In the genomic region with DNA sequence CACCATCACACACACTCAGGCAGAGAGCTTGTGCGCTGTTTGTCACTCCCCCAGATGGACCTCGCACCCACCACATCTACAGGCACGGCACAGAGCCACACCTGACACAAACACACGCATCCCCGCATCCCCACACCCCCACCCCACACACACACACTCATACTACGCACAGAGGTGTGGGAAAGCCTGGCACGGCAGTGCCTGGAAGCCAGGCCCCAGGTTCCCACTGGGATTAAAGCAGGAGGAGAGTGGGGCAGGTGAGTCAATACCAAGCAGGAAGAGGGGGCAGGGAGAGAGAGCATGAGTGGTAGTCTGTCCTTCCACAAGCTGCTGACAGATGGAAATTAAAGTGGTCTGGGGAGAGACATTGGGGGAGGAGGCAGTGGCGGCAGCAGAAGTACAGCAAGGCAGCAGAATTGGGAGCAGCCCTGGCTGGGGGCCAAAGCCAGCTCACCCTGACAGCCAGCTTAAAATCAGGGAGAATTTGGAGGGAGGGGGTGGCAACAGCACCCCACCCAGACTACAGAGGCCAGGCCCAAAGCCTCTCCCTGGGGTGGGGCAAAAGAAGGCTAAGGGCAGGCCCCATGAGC, we compare ENCODE assay signal across 11 cellular contexts. TPM values are rescaled to one million over a fixed set of nuclear protein-coding genes. Genes with fewer than 3 reads are reported as not detected.
DNase-seq lines count a peak whose midpoint lies in the region; ATAC-seq, FAIRE-seq and TF ChIP-seq lines count a peak whose summit lies in the region.
"Had no signal": no experiment of that assay in that cellular context is flagged by ENCODE, and none has a peak within 500 bp of the region (broad histone marks: within the 10 kb centered on the region; RNA-seq: fewer than 3 reads in every experiment).

No MANE protein-coding gene starts in this region.

- H3K9me3 Mint-ChIP-seq in WTC11: peaks cover 12% of the 10 kb centered on the region

- H3K27me3 Mint-ChIP-seq in WTC11 (ENCODE audit: low read depth): no peaks in the 10 kb centered on the region

- peak overlapping the region; percentile 41 for H3K27ac Mint-ChIP-seq in WTC11

- CTCF ChIA-PET in WTC11 (lab: Charles Lee): interaction anchor here (5.0 kb wide), 1 partner anchor 55 kb away, joined by 22 read pairs; no protein-coding TSS in a partner anchor

- H3K4me1 Mint-ChIP-seq in WTC11: peaks cover 16% of the 10 kb centered on the region

- H3K4me1 ChIP-seq in left ventricle myocardium inferior: peaks cover 58% of the 10 kb centered on the region
- H3K4me1 ChIP-seq in right atrium auricular region: peaks cover 0 to 39% of the 10 kb centered on the region in 2 donors

- H3K4me3 Mint-ChIP-seq in WTC11: no peak overlapping the region

- H3K9me3 ChIP-seq in left ventricle myocardium inferior (replicated peaks) (peaks cover 18% of the 10 kb centered on the region), right atrium auricular region (peaks cover 8 to 15% of the 10 kb centered on the region in 2 donors)
- H3K9me3 ChIP-seq: SJSA1 had no signal

- peaks cover 65% of the 10 kb centered on the region for H3K36me3 Mint-ChIP-seq in WTC11

- peak overlapping the region; percentile 38 for H3K27ac ChIP-seq in left ventricle myocardium inferior (replicated peaks)
- H3K27ac ChIP-seq in right atrium auricular region: no peak overlapping the region
- H3K27ac ChIP-seq: SJSA1 had no signal

- H3K27me3 ChIP-seq in left ventricle myocardium inferior (ENCODE audit: low read depth) (no peaks in the 10 kb centered on the region), right atrium auricular region (no peaks in the 10 kb centered on the region)
- H3K27me3 ChIP-seq: SJSA1 had no signal

- FAIRE-seq in urothelium cell line (lab: Jason Lieb, UNC): peak; percentile 88
- FAIRE-seq: GM12878 had no signal

- H3K4me3 ChIP-seq in left ventricle myocardium inferior (no peak overlapping the region), right atrium auricular region (no peak overlapping the region)
- H3K4me3 ChIP-seq: GM12878, SJSA1 had no signal

- DNase-seq in left ventricle myocardium inferior: no peak
- DNase-seq in right atrium auricular region (ENCODE audit: low spot score): no peak
- no peak for DNase-seq in WTC11 (ENCODE audit: low spot score)
- DNase-seq in left lobe of liver (ENCODE audit: low spot score): peak; percentile 44
- peak; percentile 45 for DNase-seq in urothelium cell line (ENCODE audit: low spot score)
- DNase-seq in stimulated activated CD4-positive, alpha-beta T cell treated with anti-CD3 and anti-CD28 coated beads, Interleukin-2, amount 100 ng/mL, for 48 hours: no peak
- no peak for DNase-seq in foreskin melanocyte
- DNase-seq in SIG-M5 (lab: John Stamatoyannopoulos, UW): no peak

- ATAC-seq in WTC11: no peak
- ATAC-seq in left lobe of liver: no peak
- ATAC-seq: GM12878, HCT116 had no signal

- peaks cover 58% of the 10 kb centered on the region for H3K36me3 ChIP-seq in left ventricle myocardium inferior
- peaks cover 53% of the 10 kb centered on the region for H3K36me3 ChIP-seq in right atrium auricular region

- TF ChIP-seq CTCF in left ventricle myocardium inferior (IDR thresholded peaks at IDR 0.05; ENCODE audit: borderline replicate concordance): no peak
- TF ChIP-seq CTCF in right atrium auricular region (IDR thresholded peaks at IDR 0.05): no peak
- no peak for TF ChIP-seq CTCF in WTC11 (IDR thresholded peaks at IDR 0.05)

- POLR2A ChIA-PET in WTC11 (lab: Charles Lee): interaction anchor here (1.4 to 2.5 kb wide), 2 partner anchors 7 to 9 kb away, joined by 4 to 9 read pairs; no protein-coding TSS in a partner anchor

- intact Hi-C loops in left ventricle myocardium inferior (cut with micrococcal nuclease): no loop called here

TF ChIP-seq in WTC11, 78 proteins besides CTCF, POLR2A, EP300 and RAD21 (continues in another document):
- TF ChIP-seq, protein P1, sequence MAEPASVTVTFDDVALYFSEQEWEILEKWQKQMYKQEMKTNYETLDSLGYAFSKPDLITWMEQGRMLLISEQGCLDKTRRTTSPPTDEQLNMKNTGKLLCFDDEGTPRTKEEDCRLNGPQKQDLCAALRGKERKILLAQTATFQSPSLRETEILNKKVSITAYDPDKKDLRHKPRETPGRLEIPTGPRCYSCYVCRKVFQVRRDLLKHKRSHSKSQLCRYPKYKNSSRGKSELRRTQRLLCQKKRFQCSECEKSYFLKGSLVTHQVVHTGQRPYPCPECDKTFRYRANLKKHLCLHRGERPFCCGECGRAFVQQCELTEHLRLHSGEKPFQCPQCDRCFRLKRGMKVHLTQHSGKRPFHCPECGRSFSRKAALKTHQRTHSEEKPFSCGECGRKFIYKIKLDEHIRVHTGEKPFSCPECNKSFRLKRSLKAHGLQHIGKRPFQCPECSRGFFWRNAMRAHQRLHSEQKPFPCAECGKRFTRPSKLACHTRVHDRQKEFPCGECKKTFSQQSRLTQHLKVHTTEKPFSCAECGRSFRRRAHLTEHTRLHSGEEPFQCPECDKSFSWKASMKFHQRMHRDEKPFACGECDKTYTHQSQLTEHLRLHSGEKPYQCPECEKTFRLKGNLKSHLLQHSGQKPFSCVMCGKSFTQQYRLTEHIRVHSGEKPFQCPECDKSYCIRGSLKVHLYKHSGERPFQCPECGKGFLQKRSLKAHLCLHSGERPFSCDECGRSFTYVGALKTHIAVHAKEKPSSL (CRISPR knock-in tag; conservative IDR thresholded peaks at IDR 0.05): no peak
- TF ChIP-seq, protein P2, sequence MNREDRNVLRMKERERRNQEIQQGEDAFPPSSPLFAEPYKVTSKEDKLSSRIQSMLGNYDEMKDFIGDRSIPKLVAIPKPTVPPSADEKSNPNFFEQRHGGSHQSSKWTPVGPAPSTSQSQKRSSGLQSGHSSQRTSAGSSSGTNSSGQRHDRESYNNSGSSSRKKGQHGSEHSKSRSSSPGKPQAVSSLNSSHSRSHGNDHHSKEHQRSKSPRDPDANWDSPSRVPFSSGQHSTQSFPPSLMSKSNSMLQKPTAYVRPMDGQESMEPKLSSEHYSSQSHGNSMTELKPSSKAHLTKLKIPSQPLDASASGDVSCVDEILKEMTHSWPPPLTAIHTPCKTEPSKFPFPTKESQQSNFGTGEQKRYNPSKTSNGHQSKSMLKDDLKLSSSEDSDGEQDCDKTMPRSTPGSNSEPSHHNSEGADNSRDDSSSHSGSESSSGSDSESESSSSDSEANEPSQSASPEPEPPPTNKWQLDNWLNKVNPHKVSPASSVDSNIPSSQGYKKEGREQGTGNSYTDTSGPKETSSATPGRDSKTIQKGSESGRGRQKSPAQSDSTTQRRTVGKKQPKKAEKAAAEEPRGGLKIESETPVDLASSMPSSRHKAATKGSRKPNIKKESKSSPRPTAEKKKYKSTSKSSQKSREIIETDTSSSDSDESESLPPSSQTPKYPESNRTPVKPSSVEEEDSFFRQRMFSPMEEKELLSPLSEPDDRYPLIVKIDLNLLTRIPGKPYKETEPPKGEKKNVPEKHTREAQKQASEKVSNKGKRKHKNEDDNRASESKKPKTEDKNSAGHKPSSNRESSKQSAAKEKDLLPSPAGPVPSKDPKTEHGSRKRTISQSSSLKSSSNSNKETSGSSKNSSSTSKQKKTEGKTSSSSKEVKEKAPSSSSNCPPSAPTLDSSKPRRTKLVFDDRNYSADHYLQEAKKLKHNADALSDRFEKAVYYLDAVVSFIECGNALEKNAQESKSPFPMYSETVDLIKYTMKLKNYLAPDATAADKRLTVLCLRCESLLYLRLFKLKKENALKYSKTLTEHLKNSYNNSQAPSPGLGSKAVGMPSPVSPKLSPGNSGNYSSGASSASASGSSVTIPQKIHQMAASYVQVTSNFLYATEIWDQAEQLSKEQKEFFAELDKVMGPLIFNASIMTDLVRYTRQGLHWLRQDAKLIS (CRISPR knock-in tag; IDR thresholded peaks at IDR 0.05; ENCODE audit: borderline replicate concordance): no peak
- no peak for TF ChIP-seq ZNF263 (CRISPR knock-in tag; IDR thresholded peaks at IDR 0.05; ENCODE audit: low read depth)
- TF ChIP-seq FOXP1 (CRISPR knock-in tag; IDR thresholded peaks at IDR 0.05; ENCODE audit: borderline replicate concordance): no peak
- no peak for TF ChIP-seq NR2C2 (CRISPR knock-in tag; IDR thresholded peaks at IDR 0.05)
- TF ChIP-seq NR1H2 (CRISPR knock-in tag; IDR thresholded peaks at IDR 0.05): no peak
- TF ChIP-seq, protein P3, sequence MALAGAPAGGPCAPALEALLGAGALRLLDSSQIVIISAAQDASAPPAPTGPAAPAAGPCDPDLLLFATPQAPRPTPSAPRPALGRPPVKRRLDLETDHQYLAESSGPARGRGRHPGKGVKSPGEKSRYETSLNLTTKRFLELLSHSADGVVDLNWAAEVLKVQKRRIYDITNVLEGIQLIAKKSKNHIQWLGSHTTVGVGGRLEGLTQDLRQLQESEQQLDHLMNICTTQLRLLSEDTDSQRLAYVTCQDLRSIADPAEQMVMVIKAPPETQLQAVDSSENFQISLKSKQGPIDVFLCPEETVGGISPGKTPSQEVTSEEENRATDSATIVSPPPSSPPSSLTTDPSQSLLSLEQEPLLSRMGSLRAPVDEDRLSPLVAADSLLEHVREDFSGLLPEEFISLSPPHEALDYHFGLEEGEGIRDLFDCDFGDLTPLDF (CRISPR knock-in tag; IDR thresholded peaks at IDR 0.05): no peak
- TF ChIP-seq, protein P4, sequence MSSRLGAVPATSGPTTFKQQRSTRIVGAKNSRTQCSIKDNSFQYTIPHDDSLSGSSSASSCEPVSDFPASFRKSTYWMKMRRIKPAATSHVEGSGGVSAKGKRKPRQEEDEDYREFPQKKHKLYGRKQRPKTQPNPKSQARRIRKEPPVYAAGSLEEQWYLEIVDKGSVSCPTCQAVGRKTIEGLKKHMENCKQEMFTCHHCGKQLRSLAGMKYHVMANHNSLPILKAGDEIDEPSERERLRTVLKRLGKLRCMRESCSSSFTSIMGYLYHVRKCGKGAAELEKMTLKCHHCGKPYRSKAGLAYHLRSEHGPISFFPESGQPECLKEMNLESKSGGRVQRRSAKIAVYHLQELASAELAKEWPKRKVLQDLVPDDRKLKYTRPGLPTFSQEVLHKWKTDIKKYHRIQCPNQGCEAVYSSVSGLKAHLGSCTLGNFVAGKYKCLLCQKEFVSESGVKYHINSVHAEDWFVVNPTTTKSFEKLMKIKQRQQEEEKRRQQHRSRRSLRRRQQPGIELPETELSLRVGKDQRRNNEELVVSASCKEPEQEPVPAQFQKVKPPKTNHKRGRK (CRISPR knock-in tag; IDR thresholded peaks at IDR 0.05; ENCODE audit: borderline replicate concordance): no peak
- no peak for TF ChIP-seq ZNF671 (CRISPR knock-in tag; IDR thresholded peaks at IDR 0.05)
- TF ChIP-seq TEAD4 (CRISPR knock-in tag; IDR thresholded peaks at IDR 0.05): no peak
- TF ChIP-seq ZBTB21 (CRISPR knock-in tag; IDR thresholded peaks at IDR 0.05; ENCODE audit: borderline replicate concordance): no peak
- no peak for TF ChIP-seq KAT7 (CRISPR knock-in tag; IDR thresholded peaks at IDR 0.05; ENCODE audit: borderline replicate concordance)

RNA-seq across cellular contexts. Expression of a gene that starts 20.7 kb away (rescaled TPM):
- 32.6 TPM for total RNA-seq in left ventricle myocardium inferior
- 10 to 100 TPM; 26.8 to 52.5 TPM for total RNA-seq in right atrium auricular region
- 109 to 127 TPM (median 125 TPM) in 3 replicates for total RNA-seq in WTC11 (2021)
- total RNA-seq in left lobe of liver: 102 TPM

RNA-seq across cellular contexts. Expression of a gene that starts 31.6 kb away (rescaled TPM):
- total RNA-seq in left ventricle myocardium inferior (34.6 TPM), right atrium auricular region (10 to 100 TPM; 42.3 to 54.3 TPM), WTC11 (2021) (218 to 228 TPM (median 223 TPM) in 3 replicates), left lobe of liver (24.3 TPM)

RNA-seq across cellular contexts. Expression of a gene that starts 34.1 kb away (rescaled TPM):
- total RNA-seq in left ventricle myocardium inferior (1.4 TPM), right atrium auricular region (1 to 10 TPM in 1 of 2 donors, not detected in 1; 1.4 TPM), WTC11 (2021) (0.26 to 1.1 TPM (median 0.66 TPM) in 3 replicates), left lobe of liver (0.50 TPM)
- total RNA-seq: GM12878, SJSA1 had no signal

Comparison
In these comparisons a context has a peak if more than half of its experiments do, and no peak if none do; other contexts are left out.
1. DNase-seq: peak in left lobe of liver (single experiment) and urothelium cell line (single experiment); none in left ventricle myocardium inferior (single experiment), right atrium auricular region (single experiment), WTC11 (single experiment), stimulated activated CD4-positive, alpha-beta T cell treated with anti-CD3 and anti-CD28 coated beads, Interleukin-2, amount 100 ng/mL, for 48 hours (0 of 2), foreskin melanocyte (single experiment) and SIG-M5 (single experiment).